1 cellular context compared by ENCODE assay signal in genomic region chrX:72181178-72182125, GRCh38.
A peak's percentile ranks its signal among the peaks of the same experiment; 100 is the strongest.
TF ChIP-seq lines count a peak whose summit lies in the region.

Gene PIN4 (plus strand): TSS chrX:72181757. CDS start chrX:72181786, 29 bp downstream.

TF ChIP-seq in HepG2, 621 proteins besides CTCF, POLR2A, EP300 and RAD21 (continued from another document and continues in another):
- TF ChIP-seq ZNF335 (CRISPR knock-in tag; IDR thresholded peaks at IDR 0.05) (peak; percentile 100), NAIF1 (CRISPR knock-in tag; IDR thresholded peaks at IDR 0.05; ENCODE audit: borderline replicate concordance) (no peak), ZFP82 (CRISPR knock-in tag; IDR thresholded peaks at IDR 0.05; ENCODE audit: borderline replicate concordance) (0 out of 2 replicates have a peak, but pooled peaks have one; percentile 42), PRDM4 (CRISPR knock-in tag; IDR thresholded peaks at IDR 0.05; ENCODE audit: borderline replicate concordance) (no peak), ZNF510 (CRISPR knock-in tag; IDR thresholded peaks at IDR 0.05; ENCODE audit: low read depth) (no peak), ZNF296 (CRISPR knock-in tag; conservative IDR thresholded peaks at IDR 0.05) (no peak), GABPA (IDR thresholded peaks at IDR 0.05; ENCODE audit: low read depth, low read length) (peak; percentile 2; the same call in 1 of the 2 replicates), GABPA (CRISPR knock-in tag; IDR thresholded peaks at IDR 0.05; ENCODE audit: low read depth) (peak; percentile 62), ZGPAT (CRISPR knock-in tag; IDR thresholded peaks at IDR 0.05) (0 out of 2 replicates have a peak, but pooled peaks have one; percentile 19), ZFP36 (IDR thresholded peaks at IDR 0.05; ENCODE audit: borderline replicate concordance, low read depth, low read length, partially characterized antibody) (no peak), KAT2B (IDR thresholded peaks at IDR 0.05; ENCODE audit: borderline replicate concordance, low read depth, low read length) (no peak), MTA1 (CRISPR knock-in tag; IDR thresholded peaks at IDR 0.05; ENCODE audit: borderline replicate concordance) (no peak), HOXA7 (CRISPR knock-in tag; IDR thresholded peaks at IDR 0.05) (no peak), ZBTB46 (CRISPR knock-in tag; IDR thresholded peaks at IDR 0.05; ENCODE audit: borderline replicate concordance) (no peak), ZNF691 (CRISPR knock-in tag; IDR thresholded peaks at IDR 0.05; ENCODE audit: borderline replicate concordance, low read depth) (no peak), ZHX1 (CRISPR knock-in tag; IDR thresholded peaks at IDR 0.05; ENCODE audit: low read depth) (no peak), BORCS8-MEF2B (CRISPR knock-in tag; IDR thresholded peaks at IDR 0.05) (0 out of 2 replicates have a peak, but pooled peaks have one; percentile 35), RNF219 (CRISPR knock-in tag; IDR thresholded peaks at IDR 0.05) (no peak), SALL1 (CRISPR knock-in tag; IDR thresholded peaks at IDR 0.05) (no peak), ZNF367 (CRISPR knock-in tag; IDR thresholded peaks at IDR 0.05; ENCODE audit: borderline replicate concordance) (no peak), NFE2L1 (CRISPR knock-in tag; IDR thresholded peaks at IDR 0.05; ENCODE audit: borderline replicate concordance) (no peak), ZNF615 (CRISPR knock-in tag; IDR thresholded peaks at IDR 0.05; ENCODE audit: borderline replicate concordance) (no peak), ZNF24 (IDR thresholded peaks at IDR 0.05) (no peak), ZNF44 (CRISPR knock-in tag; IDR thresholded peaks at IDR 0.05) (no peak), ZNF569 (CRISPR knock-in tag; IDR thresholded peaks at IDR 0.05; ENCODE audit: borderline replicate concordance) (no peak), ZFY (CRISPR knock-in tag; IDR thresholded peaks at IDR 0.05) (0 out of 2 replicates have a peak, but pooled peaks have one; percentile 26), MBNL3 (CRISPR knock-in tag; conservative IDR thresholded peaks at IDR 0.05) (no peak), ZNF512B (CRISPR knock-in tag; IDR thresholded peaks at IDR 0.05; ENCODE audit: borderline replicate concordance) (no peak), MXD1 (CRISPR knock-in tag; IDR thresholded peaks at IDR 0.05) (no peak), PAF1 (CRISPR knock-in tag; IDR thresholded peaks at IDR 0.05) (no peak), RBFOX2 (IDR thresholded peaks at IDR 0.05; ENCODE audit: low read depth, low read length) (peak; percentile 49; the same call in 1 of the 2 replicates), SRSF1 (optimal IDR thresholded peaks at IDR 0.05; ENCODE audit: low read depth, low read length) (no peak), ZNF570 (CRISPR knock-in tag; IDR thresholded peaks at IDR 0.05; ENCODE audit: borderline replicate concordance) (no peak), ZNF800 (CRISPR knock-in tag; IDR thresholded peaks at IDR 0.05) (no peak), ZMYM4 (CRISPR knock-in tag; IDR thresholded peaks at IDR 0.05) (0 out of 2 replicates have a peak, but pooled peaks have one; percentile 51), ZNF331 (CRISPR knock-in tag; IDR thresholded peaks at IDR 0.05) (no peak), ZSCAN12 (CRISPR knock-in tag; IDR thresholded peaks at IDR 0.05) (no peak), ARHGAP35 (CRISPR knock-in tag; IDR thresholded peaks at IDR 0.05; ENCODE audit: borderline replicate concordance) (no peak), ZNF737 (CRISPR knock-in tag; IDR thresholded peaks at IDR 0.05; ENCODE audit: borderline replicate concordance) (no peak), GATAD1 (CRISPR knock-in tag; IDR thresholded peaks at IDR 0.05) (peak; percentile 90), SAP130 (CRISPR knock-in tag; IDR thresholded peaks at IDR 0.05; ENCODE audit: low read depth) (peak; percentile 66), FOXK2 (IDR thresholded peaks at IDR 0.05) (peak; percentile 44; the same call in 1 of the 2 replicates), ZBTB20 (CRISPR knock-in tag; IDR thresholded peaks at IDR 0.05; ENCODE audit: borderline replicate concordance, low read depth) (no peak), SRSF9 (IDR thresholded peaks at IDR 0.05; ENCODE audit: borderline replicate concordance, insufficient read depth, low read depth, low read length, poor library complexity, severe bottlenecking) (no peak), CERS6 (CRISPR knock-in tag; IDR thresholded peaks at IDR 0.05) (no peak), HNRNPLL (IDR thresholded peaks at IDR 0.05; ENCODE audit: low read depth, low read length, poor library complexity, severe bottlenecking) (peak; percentile 61)
